1 cellular context compared by ENCODE assay signal in the genomic region with DNA sequence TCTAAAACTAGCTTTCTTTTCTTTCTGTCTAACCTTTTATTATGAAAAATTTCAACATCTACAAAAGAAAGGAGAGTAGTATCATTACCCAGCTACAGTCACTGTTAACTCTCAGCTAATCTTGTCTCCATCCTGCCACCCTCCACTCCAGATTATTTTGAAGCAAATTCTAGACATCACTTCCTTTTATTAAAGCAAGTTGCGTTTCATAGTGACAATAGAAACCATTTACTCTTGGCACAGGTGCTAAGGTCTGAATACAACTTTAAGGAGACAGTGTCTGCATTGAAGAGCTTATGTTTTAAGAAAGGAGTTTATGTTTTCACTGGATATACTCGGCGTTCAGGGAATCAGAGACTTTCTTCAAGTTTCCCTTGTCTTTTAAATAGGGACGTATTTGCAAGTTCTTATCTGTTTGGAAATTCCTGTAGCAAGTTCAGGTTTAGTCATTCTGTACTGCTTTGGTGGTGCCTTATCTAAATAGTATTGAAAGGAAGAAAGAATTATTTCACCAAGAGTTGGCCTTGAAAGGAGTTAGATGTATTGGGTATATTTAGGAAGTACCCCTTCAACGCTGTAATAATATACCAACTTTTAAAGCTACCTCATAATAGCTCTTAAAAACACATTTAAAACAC.
TF ChIP-seq lines count a peak whose summit lies in the region.

No MANE protein-coding gene starts in this region.

TF ChIP-seq in IMR-90, 13 proteins besides CTCF, POLR2A, EP300 and RAD21:
- no peak for TF ChIP-seq USF2 (IDR thresholded peaks at IDR 0.05; ENCODE audit: low read depth, low read length)
- TF ChIP-seq CHD1 (IDR thresholded peaks at IDR 0.05; ENCODE audit: low read depth, low read length) = no peak
- TF ChIP-seq CEBPB (IDR thresholded peaks at IDR 0.05; ENCODE audit: low read depth, low read length) = no peak
- no peak for TF ChIP-seq MAZ (IDR thresholded peaks at IDR 0.05; ENCODE audit: borderline replicate concordance, low read depth, low read length)
- TF ChIP-seq BHLHE40 (IDR thresholded peaks at IDR 0.05; ENCODE audit: low read depth, low read length) = no peak
- TF ChIP-seq, protein P1, sequence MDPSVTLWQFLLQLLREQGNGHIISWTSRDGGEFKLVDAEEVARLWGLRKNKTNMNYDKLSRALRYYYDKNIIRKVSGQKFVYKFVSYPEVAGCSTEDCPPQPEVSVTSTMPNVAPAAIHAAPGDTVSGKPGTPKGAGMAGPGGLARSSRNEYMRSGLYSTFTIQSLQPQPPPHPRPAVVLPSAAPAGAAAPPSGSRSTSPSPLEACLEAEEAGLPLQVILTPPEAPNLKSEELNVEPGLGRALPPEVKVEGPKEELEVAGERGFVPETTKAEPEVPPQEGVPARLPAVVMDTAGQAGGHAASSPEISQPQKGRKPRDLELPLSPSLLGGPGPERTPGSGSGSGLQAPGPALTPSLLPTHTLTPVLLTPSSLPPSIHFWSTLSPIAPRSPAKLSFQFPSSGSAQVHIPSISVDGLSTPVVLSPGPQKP (IDR thresholded peaks at IDR 0.05; ENCODE audit: borderline replicate concordance, low read depth, low read length) = no peak
- no peak for TF ChIP-seq SMC3 (IDR thresholded peaks at IDR 0.05; ENCODE audit: low read depth, low read length)
- TF ChIP-seq FOS (IDR thresholded peaks at IDR 0.05; ENCODE audit: low read depth, low read length) = no peak
- no peak for TF ChIP-seq MXI1 (IDR thresholded peaks at IDR 0.05; ENCODE audit: borderline replicate concordance, low read depth, low read length)
- no peak for TF ChIP-seq RFX5 (IDR thresholded peaks at IDR 0.05; ENCODE audit: low read depth, low read length)
- no peak for TF ChIP-seq RCOR1 (IDR thresholded peaks at IDR 0.05; ENCODE audit: insufficient replicate concordance, low read length)
- TF ChIP-seq MAFK (IDR thresholded peaks at IDR 0.05; ENCODE audit: low read depth, low read length) = no peak
- TF ChIP-seq NFE2L2 (IDR thresholded peaks at IDR 0.05; ENCODE audit: low read depth, low read length) = no peak
